In genomic region chr2:50691518-50691917, GRCh38 we compare ENCODE assay signal across 16 cellular contexts.
DNase-seq lines count a peak whose midpoint lies in the region; ATAC-seq and TF ChIP-seq lines count a peak whose summit lies in the region.
"Had no signal": no experiment of that assay in that cellular context is flagged by ENCODE, and none has a peak within 500 bp of the region (broad histone marks: within the 10 kb centered on the region; RNA-seq: fewer than 3 reads in every experiment).

No MANE protein-coding gene starts in this region.

- no peaks in the 10 kb centered on the region for H3K9me2 ChIP-seq in Karpas-422 (replicated peaks; ENCODE audit: insufficient read depth, low read length)

- H3K27me3 ChIP-seq in HAP-1 (ENCODE audit: low read depth) (no peaks in the 10 kb centered on the region), dorsolateral prefrontal cortex (no peaks in the 10 kb centered on the region), Karpas-422 (ENCODE audit: low read length) (0 out of 2 replicates have a peak, but pooled peaks cover 2% of the 10 kb centered on the region)

- H3K9me3 ChIP-seq in HAP-1, result no peaks in the 10 kb centered on the region
- H3K9me3 ChIP-seq in Karpas-422 (ENCODE audit: low read length), result peaks cover 3% of the 10 kb centered on the region; the same call in 1 of the 2 replicates

- H3K79me2 ChIP-seq in Karpas-422 (ENCODE audit: low read length), result no peaks in the 10 kb centered on the region

- in situ Hi-C loops in HAP-1 (cut with MboI; ENCODE audit: low sequenced_read_pairs), result no loop called here

- H3K27ac ChIP-seq in dorsolateral prefrontal cortex, result peak overlapping the region in 57 of 59 donors; percentile 4 to 88 (median 73)
- peak overlapping the region; percentile 37 for H3K27ac ChIP-seq in substantia nigra (ENCODE audit: low read depth, low read length, poor library complexity, severe bottlenecking)
- no peak overlapping the region for H3K27ac ChIP-seq in Karpas-422 (ENCODE audit: low read length)

- no peaks in the 10 kb centered on the region for H4K20me1 ChIP-seq in Karpas-422 (ENCODE audit: insufficient read depth, low read depth, low read length)

- no peak overlapping the region for H3K4me2 ChIP-seq in Karpas-422 (ENCODE audit: low read depth, low read length, poor library complexity, severe bottlenecking)

- H3K4me3 ChIP-seq in HAP-1 (no peak overlapping the region), dorsolateral prefrontal cortex (peak overlapping the region in 58 of 59 donors; percentile 3 to 62 (median 42)), Karpas-422 (ENCODE audit: low read length) (no peak overlapping the region)

- ATAC-seq in GM21526 (IDR thresholded peaks at IDR 0.05; ENCODE audit: low FRiP score, unreplicated experiment) (no peak), GM18909 (IDR thresholded peaks at IDR 0.05; ENCODE audit: poor library complexity, unreplicated experiment) (no peak), GM18505 (IDR thresholded peaks at IDR 0.05; ENCODE audit: unreplicated experiment) (no peak)

- H3K4me1 ChIP-seq in HAP-1 (peaks cover 10% of the 10 kb centered on the region), Karpas-422 (ENCODE audit: low read length) (no peaks in the 10 kb centered on the region)

- no peak for TF ChIP-seq POLR2A in GM18505 (IDR thresholded peaks at IDR 0.05; ENCODE audit: borderline replicate concordance, extremely low read depth, insufficient read depth, insufficient read length)

- no peak overlapping the region for H2AFZ ChIP-seq in Karpas-422 (ENCODE audit: low read length)

- H3K9ac ChIP-seq in Karpas-422 (ENCODE audit: low read length), result no peak overlapping the region

- H3K36me3 ChIP-seq in HAP-1 (replicated peaks) (no peaks in the 10 kb centered on the region), Karpas-422 (ENCODE audit: insufficient read depth, low read length) (no peaks in the 10 kb centered on the region)

- TF ChIP-seq CTCF in dorsolateral prefrontal cortex (IDR thresholded peaks at IDR 0.05 in 54 of 56, conservative IDR thresholded peaks at IDR 0.05 in 2 of 56; ENCODE audit: low read depth in 1 of 56, partially characterized antibody in 56 of 56), result peak in 3 of 56 donors; percentile 12 to 19 (median 18)

- DNase-seq in HAP-1 (ENCODE audit: low spot score in 2 of 2) (peak; percentile 48 to 71), dorsolateral prefrontal cortex (peak in 6 of 10 donors; percentile 7 to 48 (median 38)), midbrain (lab: John Stamatoyannopoulos, UW) (peak; percentile 71), substantia nigra (lab: John Stamatoyannopoulos, UW) (peak in 33 of 49 donors; percentile 1 to 48 (median 19)), Karpas-422 (no peak)
- DNase-seq: CD8-positive, alpha-beta memory T cell; DND-41; GF-D8; NCI-H1105 treated with DMSO at 0.1 percent for 48 hours; NCI-H187; NCI-H69; NK-92 treated with Interleukin-12 subunit alpha and Interleukin-12 subunit beta, amount 100 ng/mL, for 24 hours; OCI-M1 had no signal

- intact Hi-C loops in dorsolateral prefrontal cortex (cut with DNase I), result no loop called here

Comparison
In these comparisons a context has a peak if more than half of its experiments do, and no peak if none do; other contexts are left out.
1. H3K4me3 ChIP-seq: peak in dorsolateral prefrontal cortex (58 of 59); none in HAP-1 (single experiment) and Karpas-422 (single experiment).